Comparison of ENCODE assay signal across 16 cellular contexts in the genomic region with DNA sequence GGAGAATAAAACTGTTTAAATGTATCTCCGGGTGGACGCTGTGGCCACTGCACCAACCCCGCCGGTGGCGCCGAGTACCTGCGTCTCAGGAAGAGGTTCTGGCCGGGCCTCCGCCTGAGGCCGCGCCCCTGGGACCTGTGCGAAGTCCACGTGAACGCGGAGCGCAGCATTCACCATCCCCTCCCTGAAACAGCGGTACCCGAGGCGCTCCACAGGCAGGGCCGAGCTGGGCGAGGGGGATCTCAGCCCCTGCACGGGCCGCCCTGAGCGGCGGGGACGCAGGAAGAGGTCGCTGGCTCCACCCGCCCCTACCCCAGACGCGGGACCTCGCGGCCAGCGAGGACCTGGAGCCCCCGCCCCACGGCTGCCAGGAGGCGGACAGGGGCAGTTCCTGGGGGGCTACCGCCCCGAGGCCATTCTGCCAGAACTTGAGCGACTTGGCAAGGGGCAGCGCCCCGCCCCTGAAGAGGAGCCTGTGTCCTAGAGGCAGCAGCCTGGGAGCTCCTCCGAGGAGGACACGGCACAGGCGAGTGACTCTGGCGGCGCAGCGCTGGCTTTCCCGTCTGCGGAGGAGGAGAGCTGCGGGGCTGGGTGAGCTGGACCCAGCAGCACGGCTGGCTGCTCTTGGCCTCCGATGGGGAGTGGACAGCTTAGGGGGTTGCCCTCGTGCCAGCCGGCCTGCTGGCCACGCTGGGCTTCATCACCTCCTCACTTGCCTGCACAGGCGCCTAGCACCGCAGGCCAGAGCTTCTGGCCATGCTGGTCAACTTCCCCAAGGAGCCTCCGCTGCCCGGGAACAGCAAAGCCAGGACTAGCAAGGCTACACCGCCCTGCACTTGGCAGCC. TPM values are rescaled to one million over a fixed set of nuclear protein-coding genes. Genes with fewer than 3 reads are reported as not detected.
DNase-seq lines count a peak whose midpoint lies in the region; ATAC-seq and TF ChIP-seq lines count a peak whose summit lies in the region.
"Had no signal": no experiment of that assay in that cellular context is flagged by ENCODE, and none has a peak within 500 bp of the region (broad histone marks: within the 10 kb centered on the region; RNA-seq: fewer than 3 reads in every experiment).

No MANE protein-coding gene starts in this region.

- H3K27me3 Mint-ChIP-seq in type B pancreatic cell = peaks cover 64% of the 10 kb centered on the region

- no peak overlapping the region for H3K4me3 Mint-ChIP-seq in type B pancreatic cell

- H3K36me3 Mint-ChIP-seq in type B pancreatic cell = no peaks in the 10 kb centered on the region

- H3K27me3 ChIP-seq in right atrium auricular region = peaks cover 0 to 6% of the 10 kb centered on the region in 2 donors
- H3K27me3 ChIP-seq in RWPE2 (ENCODE audit: insufficient read depth, poor library complexity, severe bottlenecking) = peaks cover 62% of the 10 kb centered on the region
- H3K27me3 ChIP-seq: SJCRH30 had no signal

- H3K27ac ChIP-seq in right atrium auricular region = no peak overlapping the region
- no peak overlapping the region for H3K27ac ChIP-seq in RWPE2 (ENCODE audit: poor library complexity, severe bottlenecking)
- H3K27ac ChIP-seq: GM23248, HL-60, SJCRH30 had no signal

- TF ChIP-seq CTCF in right atrium auricular region (IDR thresholded peaks at IDR 0.05) = no peak
- TF ChIP-seq CTCF in RWPE2 (IDR thresholded peaks at IDR 0.05; ENCODE audit: poor library complexity, severe bottlenecking) = no peak
- no peak for TF ChIP-seq CTCF in type B pancreatic cell (conservative IDR thresholded peaks at IDR 0.05)

- H3K36me3 ChIP-seq in right atrium auricular region (no peaks in the 10 kb centered on the region), RWPE2 (ENCODE audit: low read depth) (no peaks in the 10 kb centered on the region)
- H3K36me3 ChIP-seq: BE2C, MG63, SJCRH30 had no signal

- H3K9me3 Mint-ChIP-seq in type B pancreatic cell = no peaks in the 10 kb centered on the region

- no peak overlapping the region for H3K27ac Mint-ChIP-seq in type B pancreatic cell

- DNase-seq in Right ventricle myocardium inferior (ENCODE audit: missing footprints) (peak; percentile 58), right atrium auricular region (ENCODE audit: low spot score) (no peak), RWPE2 (ENCODE audit: low spot score) (peak; percentile 62), left lobe of liver (ENCODE audit: low spot score) (peak; percentile 33), type B pancreatic cell (ENCODE audit: extremely low spot score, unreplicated experiment) (peak; percentile 64), NCI-H128 (lab: John Stamatoyannopoulos, UW; ENCODE audit: unreplicated experiment) (no peak), NCI-H2171 treated with DMSO at 0.1 percent for 48 hours (lab: John Stamatoyannopoulos, UW) (no peak)
- DNase-seq: activated CD8-positive, alpha-beta memory T cell treated with anti-CD3 and anti-CD28 coated beads, Interleukin-2, amount 50 U/mL, for 4 hours; BE2C; EL; GM23248; MG63; SJCRH30 had no signal

- peak overlapping the region in 1 of 2 donors; percentile 15 for H3K4me3 ChIP-seq in right atrium auricular region
- H3K4me3 ChIP-seq in RWPE2 (ENCODE audit: severe bottlenecking) = no peak overlapping the region
- H3K4me3 ChIP-seq: GM23248, MG63, SJCRH30 had no signal

- ATAC-seq in Right ventricle myocardium inferior (no peak), RWPE2 (ENCODE audit: low read depth) (no peak), left lobe of liver (no peak), GM21723 (IDR thresholded peaks at IDR 0.05; ENCODE audit: unreplicated experiment) (no peak)

- intact Hi-C loops in Right ventricle myocardium inferior (cut with DNase I) = no loop called here

- H3K4me1 Mint-ChIP-seq in type B pancreatic cell (ENCODE audit: unreplicated experiment) = no peaks in the 10 kb centered on the region

- H3K4me1 ChIP-seq in right atrium auricular region (peaks cover 0 to 12% of the 10 kb centered on the region in 2 donors), RWPE2 (ENCODE audit: insufficient read depth, poor library complexity, severe bottlenecking) (no peaks in the 10 kb centered on the region)
- H3K4me1 ChIP-seq: BE2C, SJCRH30 had no signal

- H3K9me3 ChIP-seq in right atrium auricular region (no peaks in the 10 kb centered on the region), RWPE2 (ENCODE audit: severe bottlenecking) (no peaks in the 10 kb centered on the region)
- H3K9me3 ChIP-seq: BE2C, MG63, SJCRH30 had no signal

RNA-seq across cellular contexts. Expression of gene TEKT4, which starts 9.7 kb away (rescaled TPM):
- total RNA-seq in Right ventricle myocardium inferior (0.16 TPM), right atrium auricular region (not detected), left lobe of liver (0.28 TPM), type B pancreatic cell (ENCODE audit: low replicate concordance) (0.34 TPM in 1 of 2 replicates, not detected in the other)
- total RNA-seq: GM23248, NCI-H460, SJCRH30 had no signal

Comparison
In these comparisons a context has a peak if more than half of its experiments do, and no peak if none do; other contexts are left out.
1. DNase-seq: peak in Right ventricle myocardium inferior (single experiment), RWPE2 (single experiment), left lobe of liver (single experiment) and type B pancreatic cell (single experiment); none in right atrium auricular region (single experiment), NCI-H128 (single experiment) and NCI-H2171 treated with DMSO at 0.1 percent for 48 hours (single experiment).